Comparison of ENCODE assay signal across 1 cellular context in genomic region chr7:156617215-156617614, GRCh38.
TF ChIP-seq lines count a peak whose summit lies in the region.

No MANE protein-coding gene starts in this region.

TF ChIP-seq in endothelial cell of umbilical vein, 7 proteins besides CTCF, POLR2A, EP300 and RAD21:
- TF ChIP-seq, protein P1, sequence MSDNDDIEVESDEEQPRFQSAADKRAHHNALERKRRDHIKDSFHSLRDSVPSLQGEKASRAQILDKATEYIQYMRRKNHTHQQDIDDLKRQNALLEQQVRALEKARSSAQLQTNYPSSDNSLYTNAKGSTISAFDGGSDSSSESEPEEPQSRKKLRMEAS (IDR thresholded peaks at IDR 0.05; ENCODE audit: insufficient read depth, insufficient read length) = no peak
- no peak for TF ChIP-seq FOS (IDR thresholded peaks at IDR 0.05; ENCODE audit: borderline replicate concordance, insufficient read depth, low read length)
- no peak for TF ChIP-seq EZH2 (IDR thresholded peaks at IDR 0.05; ENCODE audit: borderline replicate concordance, low read depth, low read length, severe bottlenecking)
- no peak for TF ChIP-seq JUN (IDR thresholded peaks at IDR 0.05; ENCODE audit: borderline replicate concordance, insufficient read depth, insufficient read length, low read depth)
- no peak for TF ChIP-seq POLR2AphosphoS5 (IDR thresholded peaks at IDR 0.05; ENCODE audit: insufficient read depth, low read depth, low read length)
- no peak for TF ChIP-seq MYC (IDR thresholded peaks at IDR 0.05; ENCODE audit: low read depth, low read length)
- no peak for TF ChIP-seq GATA2 (IDR thresholded peaks at IDR 0.05; ENCODE audit: insufficient read depth, insufficient read length, low read depth, low read length)
